Comparison of ENCODE assay signal across 1 cellular context in the genomic region with DNA sequence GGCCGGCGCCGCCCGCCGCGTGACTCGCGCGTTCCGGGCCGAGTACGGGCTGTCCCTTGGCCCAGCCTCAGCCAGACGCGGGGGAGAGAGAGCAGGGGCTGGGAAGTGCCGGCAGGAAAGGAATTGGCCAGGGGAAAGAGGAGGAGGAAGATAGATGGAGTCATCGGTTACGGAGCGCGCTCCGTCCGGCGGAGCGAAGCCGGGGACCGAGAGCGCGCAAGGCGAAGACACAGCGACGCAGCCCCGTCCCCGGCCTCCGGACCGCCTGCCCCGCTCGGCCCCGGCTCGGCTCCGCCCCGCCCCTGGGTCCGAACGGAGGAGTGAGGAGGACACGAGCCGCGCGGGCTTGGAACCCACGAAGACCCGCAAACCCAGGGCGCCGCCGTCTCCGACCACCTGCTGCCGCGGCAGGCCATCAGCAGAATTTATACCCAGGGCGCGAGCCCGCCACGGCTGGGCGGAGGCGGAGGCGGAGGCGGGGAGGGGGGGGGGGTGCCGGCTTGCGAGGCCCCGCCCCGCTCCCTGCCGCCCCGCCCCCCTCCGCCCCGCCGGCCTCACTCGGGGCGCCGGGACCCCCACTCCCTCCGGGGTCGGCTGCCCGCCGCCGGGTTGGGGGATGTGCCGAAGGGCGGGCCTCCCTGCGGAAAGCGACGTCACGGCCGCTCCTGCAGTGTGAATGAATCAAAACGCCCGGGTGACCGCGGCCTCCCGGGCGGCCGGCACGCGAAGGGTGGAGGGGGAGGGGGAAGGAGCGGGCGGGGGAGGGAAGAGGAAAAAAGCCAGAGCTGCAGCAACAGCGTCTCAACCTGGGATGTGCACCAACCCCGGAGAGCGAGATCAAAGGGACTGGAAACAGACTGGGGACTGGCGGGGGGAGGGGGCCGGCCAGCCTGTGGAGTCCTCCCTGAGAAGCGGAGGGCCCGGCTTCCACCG.
TF ChIP-seq lines count a peak whose summit lies in the region.

A gene (plus strand): TSS at position 782 of the 933 bp plus-strand sequence. CDS start 266 bp downstream, outside the sequence.

TF ChIP-seq in WTC11, 78 proteins besides CTCF, POLR2A, EP300 and RAD21 (continued from another document):
- TF ChIP-seq, protein P1, sequence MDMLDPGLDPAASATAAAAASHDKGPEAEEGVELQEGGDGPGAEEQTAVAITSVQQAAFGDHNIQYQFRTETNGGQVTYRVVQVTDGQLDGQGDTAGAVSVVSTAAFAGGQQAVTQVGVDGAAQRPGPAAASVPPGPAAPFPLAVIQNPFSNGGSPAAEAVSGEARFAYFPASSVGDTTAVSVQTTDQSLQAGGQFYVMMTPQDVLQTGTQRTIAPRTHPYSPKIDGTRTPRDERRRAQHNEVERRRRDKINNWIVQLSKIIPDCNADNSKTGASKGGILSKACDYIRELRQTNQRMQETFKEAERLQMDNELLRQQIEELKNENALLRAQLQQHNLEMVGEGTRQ (CRISPR knock-in tag; IDR thresholded peaks at IDR 0.05), result no peak
- TF ChIP-seq ELF4 (CRISPR knock-in tag; IDR thresholded peaks at IDR 0.05; ENCODE audit: low read depth) (no peak), ATF1 (CRISPR knock-in tag; IDR thresholded peaks at IDR 0.05) (no peak)
TF ChIP-seq in WTC11: peak in this region for 8.
